In the genomic region with DNA sequence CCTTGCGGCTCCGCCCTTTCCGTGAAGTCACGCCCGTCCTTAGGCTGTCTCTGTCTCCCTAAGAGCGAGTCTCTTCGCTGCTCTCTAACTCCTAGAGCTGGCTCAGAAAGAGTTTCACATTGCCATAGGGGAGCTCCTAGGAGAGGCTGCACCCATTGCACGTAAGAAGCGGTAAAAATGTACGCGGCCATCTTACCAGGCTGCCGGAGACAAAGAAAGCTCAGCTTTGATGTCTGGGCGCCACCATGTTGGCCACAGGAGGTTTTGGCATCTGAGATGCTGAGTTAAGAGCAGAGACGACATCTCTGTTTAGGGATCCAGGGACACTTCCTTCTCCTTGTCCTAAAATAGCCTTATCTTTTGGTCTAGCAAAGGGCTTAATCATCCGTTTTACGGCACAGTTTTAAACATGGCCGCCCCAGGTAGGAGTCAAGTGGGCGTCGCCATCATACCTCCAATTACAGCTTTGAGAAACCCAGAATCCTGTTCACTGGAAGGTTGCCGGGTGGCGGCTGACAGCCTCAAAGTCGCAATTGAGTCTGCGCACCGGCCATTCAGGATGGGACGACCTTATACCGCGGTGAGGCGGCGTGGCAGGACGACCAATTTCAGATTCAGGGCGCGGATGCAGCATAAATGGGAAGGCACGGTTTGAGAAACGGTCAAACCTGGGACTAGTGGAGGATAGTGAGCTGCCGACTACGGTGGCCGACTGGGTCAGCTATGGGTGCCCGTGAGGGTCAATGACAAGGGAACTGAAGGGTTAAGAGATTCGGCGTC, we compare ENCODE assay signal across 1 cellular context.
A peak's percentile ranks its signal among the peaks of the same experiment; 100 is the strongest.
TF ChIP-seq lines count a peak whose summit lies in the region.

A gene (plus strand): TSS at position 553 of the 780 bp plus-strand sequence. CDS start 16,501 bp downstream, outside the sequence.

TF ChIP-seq in GM12878, 131 proteins besides CTCF, POLR2A, EP300 and RAD21 (continued from another document):
- TF ChIP-seq CREM (IDR thresholded peaks at IDR 0.05; ENCODE audit: low read depth) (no peak), YY1 (IDR thresholded peaks at IDR 0.05; ENCODE audit: low read depth, low read length) (peak; percentile 92), JUND (IDR thresholded peaks at IDR 0.05; ENCODE audit: low read depth, low read length) (no peak), RCOR1 (conservative IDR thresholded peaks at IDR 0.05; ENCODE audit: low read depth, low read length) (no peak), SIX5 (IDR thresholded peaks at IDR 0.05; ENCODE audit: low read depth, low read length, severe bottlenecking) (no peak), ZSCAN29 (IDR thresholded peaks at IDR 0.05) (no peak), PAX5 (IDR thresholded peaks at IDR 0.05; ENCODE audit: borderline replicate concordance, low read depth, low read length) (no peak), PML (IDR thresholded peaks at IDR 0.05; ENCODE audit: low read length) (no peak), FOS (IDR thresholded peaks at IDR 0.05; ENCODE audit: borderline replicate concordance, extremely low read depth, insufficient read length) (no peak), SP1 (IDR thresholded peaks at IDR 0.05; ENCODE audit: low read depth, low read length) (no peak), ZNF274 (IDR thresholded peaks at IDR 0.05; ENCODE audit: insufficient read depth, insufficient read length) (no peak), ZNF384 (IDR thresholded peaks at IDR 0.05; ENCODE audit: borderline replicate concordance, low read depth, low read length) (no peak), SREBF1 (IDR thresholded peaks at IDR 0.05; ENCODE audit: low read length) (no peak), MEF2A (IDR thresholded peaks at IDR 0.05; ENCODE audit: insufficient read depth, low read depth, low read length) (no peak), ZNF207 (IDR thresholded peaks at IDR 0.05; ENCODE audit: borderline replicate concordance) (no peak), BACH1 (IDR thresholded peaks at IDR 0.05; ENCODE audit: borderline replicate concordance) (no peak), IRF4 (IDR thresholded peaks at IDR 0.05; ENCODE audit: low read depth, low read length) (no peak), ZNF24 (IDR thresholded peaks at IDR 0.05) (no peak), BMI1 (IDR thresholded peaks at IDR 0.05; ENCODE audit: borderline replicate concordance) (no peak), ATF7 (IDR thresholded peaks at IDR 0.05; ENCODE audit: low read depth) (no peak), KAT2A (conservative IDR thresholded peaks at IDR 0.05; ENCODE audit: control insufficient read depth, low read depth, low read length) (no peak), NFXL1 (IDR thresholded peaks at IDR 0.05; ENCODE audit: borderline replicate concordance) (no peak)
- TF ChIP-seq, protein P1, sequence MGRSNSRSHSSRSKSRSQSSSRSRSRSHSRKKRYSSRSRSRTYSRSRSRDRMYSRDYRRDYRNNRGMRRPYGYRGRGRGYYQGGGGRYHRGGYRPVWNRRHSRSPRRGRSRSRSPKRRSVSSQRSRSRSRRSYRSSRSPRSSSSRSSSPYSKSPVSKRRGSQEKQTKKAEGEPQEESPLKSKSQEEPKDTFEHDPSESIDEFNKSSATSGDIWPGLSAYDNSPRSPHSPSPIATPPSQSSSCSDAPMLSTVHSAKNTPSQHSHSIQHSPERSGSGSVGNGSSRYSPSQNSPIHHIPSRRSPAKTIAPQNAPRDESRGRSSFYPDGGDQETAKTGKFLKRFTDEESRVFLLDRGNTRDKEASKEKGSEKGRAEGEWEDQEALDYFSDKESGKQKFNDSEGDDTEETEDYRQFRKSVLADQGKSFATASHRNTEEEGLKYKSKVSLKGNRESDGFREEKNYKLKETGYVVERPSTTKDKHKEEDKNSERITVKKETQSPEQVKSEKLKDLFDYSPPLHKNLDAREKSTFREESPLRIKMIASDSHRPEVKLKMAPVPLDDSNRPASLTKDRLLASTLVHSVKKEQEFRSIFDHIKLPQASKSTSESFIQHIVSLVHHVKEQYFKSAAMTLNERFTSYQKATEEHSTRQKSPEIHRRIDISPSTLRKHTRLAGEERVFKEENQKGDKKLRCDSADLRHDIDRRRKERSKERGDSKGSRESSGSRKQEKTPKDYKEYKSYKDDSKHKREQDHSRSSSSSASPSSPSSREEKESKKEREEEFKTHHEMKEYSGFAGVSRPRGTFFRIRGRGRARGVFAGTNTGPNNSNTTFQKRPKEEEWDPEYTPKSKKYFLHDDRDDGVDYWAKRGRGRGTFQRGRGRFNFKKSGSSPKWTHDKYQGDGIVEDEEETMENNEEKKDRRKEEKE (IDR thresholded peaks at IDR 0.05), result no peak
- TF ChIP-seq, protein P2, sequence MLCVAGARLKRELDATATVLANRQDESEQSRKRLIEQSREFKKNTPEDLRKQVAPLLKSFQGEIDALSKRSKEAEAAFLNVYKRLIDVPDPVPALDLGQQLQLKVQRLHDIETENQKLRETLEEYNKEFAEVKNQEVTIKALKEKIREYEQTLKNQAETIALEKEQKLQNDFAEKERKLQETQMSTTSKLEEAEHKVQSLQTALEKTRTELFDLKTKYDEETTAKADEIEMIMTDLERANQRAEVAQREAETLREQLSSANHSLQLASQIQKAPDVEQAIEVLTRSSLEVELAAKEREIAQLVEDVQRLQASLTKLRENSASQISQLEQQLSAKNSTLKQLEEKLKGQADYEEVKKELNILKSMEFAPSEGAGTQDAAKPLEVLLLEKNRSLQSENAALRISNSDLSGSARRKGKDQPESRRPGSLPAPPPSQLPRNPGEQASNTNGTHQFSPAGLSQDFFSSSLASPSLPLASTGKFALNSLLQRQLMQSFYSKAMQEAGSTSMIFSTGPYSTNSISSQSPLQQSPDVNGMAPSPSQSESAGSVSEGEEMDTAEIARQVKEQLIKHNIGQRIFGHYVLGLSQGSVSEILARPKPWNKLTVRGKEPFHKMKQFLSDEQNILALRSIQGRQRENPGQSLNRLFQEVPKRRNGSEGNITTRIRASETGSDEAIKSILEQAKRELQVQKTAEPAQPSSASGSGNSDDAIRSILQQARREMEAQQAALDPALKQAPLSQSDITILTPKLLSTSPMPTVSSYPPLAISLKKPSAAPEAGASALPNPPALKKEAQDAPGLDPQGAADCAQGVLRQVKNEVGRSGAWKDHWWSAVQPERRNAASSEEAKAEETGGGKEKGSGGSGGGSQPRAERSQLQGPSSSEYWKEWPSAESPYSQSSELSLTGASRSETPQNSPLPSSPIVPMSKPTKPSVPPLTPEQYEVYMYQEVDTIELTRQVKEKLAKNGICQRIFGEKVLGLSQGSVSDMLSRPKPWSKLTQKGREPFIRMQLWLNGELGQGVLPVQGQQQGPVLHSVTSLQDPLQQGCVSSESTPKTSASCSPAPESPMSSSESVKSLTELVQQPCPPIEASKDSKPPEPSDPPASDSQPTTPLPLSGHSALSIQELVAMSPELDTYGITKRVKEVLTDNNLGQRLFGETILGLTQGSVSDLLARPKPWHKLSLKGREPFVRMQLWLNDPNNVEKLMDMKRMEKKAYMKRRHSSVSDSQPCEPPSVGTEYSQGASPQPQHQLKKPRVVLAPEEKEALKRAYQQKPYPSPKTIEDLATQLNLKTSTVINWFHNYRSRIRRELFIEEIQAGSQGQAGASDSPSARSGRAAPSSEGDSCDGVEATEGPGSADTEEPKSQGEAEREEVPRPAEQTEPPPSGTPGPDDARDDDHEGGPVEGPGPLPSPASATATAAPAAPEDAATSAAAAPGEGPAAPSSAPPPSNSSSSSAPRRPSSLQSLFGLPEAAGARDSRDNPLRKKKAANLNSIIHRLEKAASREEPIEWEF (IDR thresholded peaks at IDR 0.05; ENCODE audit: insufficient replicate concordance, low read depth, low read length), result no peak
- TF ChIP-seq, protein P3, sequence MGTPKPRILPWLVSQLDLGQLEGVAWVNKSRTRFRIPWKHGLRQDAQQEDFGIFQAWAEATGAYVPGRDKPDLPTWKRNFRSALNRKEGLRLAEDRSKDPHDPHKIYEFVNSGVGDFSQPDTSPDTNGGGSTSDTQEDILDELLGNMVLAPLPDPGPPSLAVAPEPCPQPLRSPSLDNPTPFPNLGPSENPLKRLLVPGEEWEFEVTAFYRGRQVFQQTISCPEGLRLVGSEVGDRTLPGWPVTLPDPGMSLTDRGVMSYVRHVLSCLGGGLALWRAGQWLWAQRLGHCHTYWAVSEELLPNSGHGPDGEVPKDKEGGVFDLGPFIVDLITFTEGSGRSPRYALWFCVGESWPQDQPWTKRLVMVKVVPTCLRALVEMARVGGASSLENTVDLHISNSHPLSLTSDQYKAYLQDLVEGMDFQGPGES (IDR thresholded peaks at IDR 0.05), result no peak
- TF ChIP-seq, protein P4, sequence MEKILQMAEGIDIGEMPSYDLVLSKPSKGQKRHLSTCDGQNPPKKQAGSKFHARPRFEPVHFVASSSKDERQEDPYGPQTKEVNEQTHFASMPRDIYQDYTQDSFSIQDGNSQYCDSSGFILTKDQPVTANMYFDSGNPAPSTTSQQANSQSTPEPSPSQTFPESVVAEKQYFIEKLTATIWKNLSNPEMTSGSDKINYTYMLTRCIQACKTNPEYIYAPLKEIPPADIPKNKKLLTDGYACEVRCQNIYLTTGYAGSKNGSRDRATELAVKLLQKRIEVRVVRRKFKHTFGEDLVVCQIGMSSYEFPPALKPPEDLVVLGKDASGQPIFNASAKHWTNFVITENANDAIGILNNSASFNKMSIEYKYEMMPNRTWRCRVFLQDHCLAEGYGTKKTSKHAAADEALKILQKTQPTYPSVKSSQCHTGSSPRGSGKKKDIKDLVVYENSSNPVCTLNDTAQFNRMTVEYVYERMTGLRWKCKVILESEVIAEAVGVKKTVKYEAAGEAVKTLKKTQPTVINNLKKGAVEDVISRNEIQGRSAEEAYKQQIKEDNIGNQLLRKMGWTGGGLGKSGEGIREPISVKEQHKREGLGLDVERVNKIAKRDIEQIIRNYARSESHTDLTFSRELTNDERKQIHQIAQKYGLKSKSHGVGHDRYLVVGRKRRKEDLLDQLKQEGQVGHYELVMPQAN (conservative IDR thresholded peaks at IDR 0.05), result no peak
- TF ChIP-seq, protein P5, sequence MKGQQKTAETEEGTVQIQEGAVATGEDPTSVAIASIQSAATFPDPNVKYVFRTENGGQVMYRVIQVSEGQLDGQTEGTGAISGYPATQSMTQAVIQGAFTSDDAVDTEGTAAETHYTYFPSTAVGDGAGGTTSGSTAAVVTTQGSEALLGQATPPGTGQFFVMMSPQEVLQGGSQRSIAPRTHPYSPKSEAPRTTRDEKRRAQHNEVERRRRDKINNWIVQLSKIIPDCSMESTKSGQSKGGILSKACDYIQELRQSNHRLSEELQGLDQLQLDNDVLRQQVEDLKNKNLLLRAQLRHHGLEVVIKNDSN (IDR thresholded peaks at IDR 0.05; ENCODE audit: borderline replicate concordance, extremely low read length, insufficient read depth, low read depth, low read length), result no peak
- TF ChIP-seq, protein P6, sequence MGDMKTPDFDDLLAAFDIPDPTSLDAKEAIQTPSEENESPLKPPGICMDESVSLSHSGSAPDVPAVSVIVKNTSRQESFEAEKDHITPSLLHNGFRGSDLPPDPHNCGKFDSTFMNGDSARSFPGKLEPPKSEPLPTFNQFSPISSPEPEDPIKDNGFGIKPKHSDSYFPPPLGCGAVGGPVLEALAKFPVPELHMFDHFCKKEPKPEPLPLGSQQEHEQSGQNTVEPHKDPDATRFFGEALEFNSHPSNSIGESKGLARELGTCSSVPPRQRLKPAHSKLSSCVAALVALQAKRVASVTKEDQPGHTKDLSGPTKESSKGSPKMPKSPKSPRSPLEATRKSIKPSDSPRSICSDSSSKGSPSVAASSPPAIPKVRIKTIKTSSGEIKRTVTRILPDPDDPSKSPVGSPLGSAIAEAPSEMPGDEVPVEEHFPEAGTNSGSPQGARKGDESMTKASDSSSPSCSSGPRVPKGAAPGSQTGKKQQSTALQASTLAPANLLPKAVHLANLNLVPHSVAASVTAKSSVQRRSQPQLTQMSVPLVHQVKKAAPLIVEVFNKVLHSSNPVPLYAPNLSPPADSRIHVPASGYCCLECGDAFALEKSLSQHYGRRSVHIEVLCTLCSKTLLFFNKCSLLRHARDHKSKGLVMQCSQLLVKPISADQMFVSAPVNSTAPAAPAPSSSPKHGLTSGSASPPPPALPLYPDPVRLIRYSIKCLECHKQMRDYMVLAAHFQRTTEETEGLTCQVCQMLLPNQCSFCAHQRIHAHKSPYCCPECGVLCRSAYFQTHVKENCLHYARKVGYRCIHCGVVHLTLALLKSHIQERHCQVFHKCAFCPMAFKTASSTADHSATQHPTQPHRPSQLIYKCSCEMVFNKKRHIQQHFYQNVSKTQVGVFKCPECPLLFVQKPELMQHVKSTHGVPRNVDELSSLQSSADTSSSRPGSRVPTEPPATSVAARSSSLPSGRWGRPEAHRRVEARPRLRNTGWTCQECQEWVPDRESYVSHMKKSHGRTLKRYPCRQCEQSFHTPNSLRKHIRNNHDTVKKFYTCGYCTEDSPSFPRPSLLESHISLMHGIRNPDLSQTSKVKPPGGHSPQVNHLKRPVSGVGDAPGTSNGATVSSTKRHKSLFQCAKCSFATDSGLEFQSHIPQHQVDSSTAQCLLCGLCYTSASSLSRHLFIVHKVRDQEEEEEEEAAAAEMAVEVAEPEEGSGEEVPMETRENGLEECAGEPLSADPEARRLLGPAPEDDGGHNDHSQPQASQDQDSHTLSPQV (IDR thresholded peaks at IDR 0.05), result no peak
